In genomic region chr1:172970186-172970585, GRCh38 we compare ENCODE assay signal across 19 cellular contexts.
DNase-seq lines count a peak whose midpoint lies in the region; ATAC-seq, FAIRE-seq and TF ChIP-seq lines count a peak whose summit lies in the region.
"Had no signal": no experiment of that assay in that cellular context is flagged by ENCODE, and none has a peak within 500 bp of the region (broad histone marks: within the 10 kb centered on the region; RNA-seq: fewer than 3 reads in every experiment).

No MANE protein-coding gene starts in this region.

- ATAC-seq in right lobe of liver (peak in 3 of 4 donors; percentile 15 to 32 (median 24)), HepG2 (no peak)
- no peak for ATAC-seq in activated CD8-positive, alpha-beta memory T cell treated with anti-CD3 and anti-CD28 coated beads, Interleukin-2, amount 10 ng/mL, durations not matched to agents 7 days and 5 days
- ATAC-seq: T-cell had no signal

- H4K20me1 ChIP-seq in HepG2 (ENCODE audit: insufficient read depth, low read length), result no peaks in the 10 kb centered on the region
- no peaks in the 10 kb centered on the region for H4K20me1 ChIP-seq in keratinocyte (ENCODE audit: control insufficient read depth, extremely low read depth, insufficient read depth, low read length)

- no peak for TF ChIP-seq CTCF in right lobe of liver (IDR thresholded peaks at IDR 0.05)
- no peak for TF ChIP-seq CTCF in HepG2 (CRISPR knock-in tag; IDR thresholded peaks at IDR 0.05)
- TF ChIP-seq CTCF in keratinocyte (optimal IDR thresholded peaks at IDR 0.05 in 1 of 3, IDR thresholded peaks at IDR 0.05 in 1 of 3, conservative IDR thresholded peaks at IDR 0.05 in 1 of 3; ENCODE audit: extremely low read depth in 1 of 3, insufficient read depth in 2 of 3, low read length in 3 of 3), result no peak

- CTCF ChIA-PET in HepG2 (lab: Yijun Ruan, JAX; ENCODE audit: low intra/inter-chr PET ratio, low total read pairs), result no interaction called here
- CTCF ChIA-PET in activated CD8-positive, alpha-beta memory T cell treated with anti-CD3 and anti-CD28 coated beads, Interleukin-2, amount 10 ng/mL, durations not matched to agents 7 days and 5 days (lab: Charles Lee), result no interaction called here

- H3K27me3 ChIP-seq in right lobe of liver (no peaks in the 10 kb centered on the region), HepG2 (ENCODE audit: control insufficient read depth in 1 of 2, insufficient read depth in 2 of 2, low read length in 2 of 2) (no peaks in the 10 kb centered on the region), keratinocyte (ENCODE audit: control insufficient read depth, extremely low read depth, insufficient read depth, low read length) (no peaks in the 10 kb centered on the region)
- H3K27me3 ChIP-seq: right atrium auricular region had no signal

- no peak overlapping the region for H2AFZ ChIP-seq in HepG2 (ENCODE audit: low read length)
- H2AFZ ChIP-seq in keratinocyte (ENCODE audit: control insufficient read depth, low read length), result no peak overlapping the region

- H3K9ac ChIP-seq in HepG2 (ENCODE audit: insufficient read depth, low read depth, low read length), result no peak overlapping the region
- no peak overlapping the region for H3K9ac ChIP-seq in keratinocyte (ENCODE audit: control insufficient read depth, extremely low read depth, insufficient read depth, low read length)

- H3K27ac Mint-ChIP-seq in activated naive CD8-positive, alpha-beta T cell treated with anti-CD3 and anti-CD28 coated beads for 36 hours, result no peak overlapping the region
- no peak overlapping the region for H3K27ac Mint-ChIP-seq in activated CD8-positive, alpha-beta memory T cell treated with anti-CD3 and anti-CD28 coated beads, Interleukin-2, amount 10 ng/mL, durations not matched to agents 7 days and 5 days
- H3K27ac Mint-ChIP-seq: activated B cell treated with CpG ODN at 0.5 μM for 24 hours, T-cell had no signal

- H3K4me1 Mint-ChIP-seq in activated naive CD8-positive, alpha-beta T cell treated with anti-CD3 and anti-CD28 coated beads for 36 hours, result peaks cover 24% of the 10 kb centered on the region
- H3K4me1 Mint-ChIP-seq in activated CD8-positive, alpha-beta memory T cell treated with anti-CD3 and anti-CD28 coated beads, Interleukin-2, amount 10 ng/mL, durations not matched to agents 7 days and 5 days, result peaks cover 12% of the 10 kb centered on the region
- H3K4me1 Mint-ChIP-seq: activated B cell treated with CpG ODN at 0.5 μM for 24 hours, IgD-negative memory B cell, T-cell had no signal

- no peak overlapping the region for H3K4me3 ChIP-seq in right lobe of liver
- H3K4me3 ChIP-seq in HepG2 (replicated peaks in 1 of 3; ENCODE audit: insufficient read depth in 1 of 3, low read depth in 2 of 3, low read length in 3 of 3), result no peak overlapping the region
- no peak overlapping the region for H3K4me3 ChIP-seq in keratinocyte (ENCODE audit: control insufficient read depth in 2 of 3, extremely low read depth in 1 of 3, insufficient read depth in 2 of 3, low read depth in 1 of 3, low read length in 3 of 3)
- H3K4me3 ChIP-seq: right atrium auricular region had no signal

- H3K27ac ChIP-seq in right lobe of liver, result no peak overlapping the region
- no peak overlapping the region for H3K27ac ChIP-seq in HepG2 (ENCODE audit: extremely low read length, insufficient read depth, low read length)
- peak overlapping the region; percentile 82 for H3K27ac ChIP-seq in keratinocyte (ENCODE audit: control insufficient read depth, insufficient read depth, low read length)
- H3K27ac ChIP-seq: right atrium auricular region had no signal

- H3K9me3 Mint-ChIP-seq in activated naive CD8-positive, alpha-beta T cell treated with anti-CD3 and anti-CD28 coated beads for 36 hours, result no peaks in the 10 kb centered on the region
- peaks cover 4% of the 10 kb centered on the region for H3K9me3 Mint-ChIP-seq in activated CD8-positive, alpha-beta memory T cell treated with anti-CD3 and anti-CD28 coated beads, Interleukin-2, amount 10 ng/mL, durations not matched to agents 7 days and 5 days (ENCODE audit: low read depth)
- H3K9me3 Mint-ChIP-seq: activated B cell treated with CpG ODN at 0.5 μM for 24 hours; IgD-negative memory B cell; natural killer cell treated with Interleukin-12 subunit alpha and Interleukin-12 subunit beta and Interleukin-15 and Interleukin-18, amount 100 ng/mL, for 72 hours; T-cell had no signal

- H3K79me2 ChIP-seq in HepG2 (ENCODE audit: insufficient read depth, low read length) (no peaks in the 10 kb centered on the region), keratinocyte (ENCODE audit: control insufficient read depth, insufficient read depth, low read length) (no peaks in the 10 kb centered on the region)

- dilution Hi-C loops in keratinocyte (cut with MboI; ENCODE audit: extremely low pct_ligation_motif_present, low sequenced_read_pairs), result no loop called here

- H3K9me3 ChIP-seq in right lobe of liver, result no peaks in the 10 kb centered on the region
- H3K9me3 ChIP-seq in HepG2 (ENCODE audit: low read length), result no peaks in the 10 kb centered on the region
- no peaks in the 10 kb centered on the region for H3K9me3 ChIP-seq in keratinocyte (ENCODE audit: control insufficient read depth, low read depth, low read length)
- H3K9me3 ChIP-seq: right atrium auricular region had no signal

- POLR2A ChIA-PET in HepG2 (lab: Yijun Ruan, JAX), result no interaction called here

- H3K4me1 ChIP-seq in right lobe of liver, result no peaks in the 10 kb centered on the region
- H3K4me1 ChIP-seq in HepG2 (ENCODE audit: insufficient read depth, low read length), result peaks cover 10% of the 10 kb centered on the region
- H3K4me1 ChIP-seq in keratinocyte (ENCODE audit: control insufficient read depth, extremely low read depth, insufficient read depth, low read length), result peaks cover 59% of the 10 kb centered on the region
- H3K4me1 ChIP-seq: right atrium auricular region had no signal

- in situ Hi-C loops in HepG2 (cut with HindIII; ENCODE audit: extremely low pct_ligation_motif_present, low pct_unique_long_range_greater_than_20kb), result no loop called here

- H3K36me3 Mint-ChIP-seq in activated naive CD8-positive, alpha-beta T cell treated with anti-CD3 and anti-CD28 coated beads for 36 hours, result peaks cover 2% of the 10 kb centered on the region
- H3K36me3 Mint-ChIP-seq in activated CD8-positive, alpha-beta memory T cell treated with anti-CD3 and anti-CD28 coated beads, Interleukin-2, amount 10 ng/mL, durations not matched to agents 7 days and 5 days, result no peaks in the 10 kb centered on the region
- H3K36me3 Mint-ChIP-seq: IgD-negative memory B cell; natural killer cell treated with Interleukin-12 subunit alpha and Interleukin-12 subunit beta and Interleukin-15 and Interleukin-18, amount 100 ng/mL, for 72 hours; T-cell had no signal

- no peak for TF ChIP-seq RAD21 in HepG2 (CRISPR knock-in tag; IDR thresholded peaks at IDR 0.05)

- no peaks in the 10 kb centered on the region for H3K36me3 ChIP-seq in right lobe of liver
- no peaks in the 10 kb centered on the region for H3K36me3 ChIP-seq in HepG2 (replicated peaks in 1 of 2; ENCODE audit: control insufficient read depth in 1 of 2, insufficient read depth in 2 of 2, low read length in 2 of 2)
- no peaks in the 10 kb centered on the region for H3K36me3 ChIP-seq in keratinocyte (ENCODE audit: control insufficient read depth in 2 of 2, extremely low read depth in 1 of 2, insufficient read depth in 2 of 2, low read length in 2 of 2)
- H3K36me3 ChIP-seq: right atrium auricular region had no signal

- H3K4me2 ChIP-seq in HepG2 (ENCODE audit: low read depth, low read length) (no peak overlapping the region), keratinocyte (ENCODE audit: control insufficient read depth, extremely low read depth, insufficient read depth, low read depth, low read length) (peak overlapping the region; percentile 71)

- BruUV-seq in HepG2 (replicated peaks; lab: Mats Ljungman, UMichigan), result no TSS peak

- DNase-seq in right lobe of liver (no peak), HepG2 (ENCODE audit: low spot score) (no peak), keratinocyte (ENCODE audit: low read depth, low spot score) (no peak), activated gamma-delta T cell treated with Interleukin-2 at 50 U/mL for 16 hours (no peak), NCI-H446 treated with DMSO at 0.1 percent for 48 hours (lab: John Stamatoyannopoulos, UW) (no peak), Kasumi-1 (lab: John Stamatoyannopoulos, UW) (no peak)
- DNase-seq in activated naive CD8-positive, alpha-beta T cell treated with anti-CD3 and anti-CD28 coated beads for 36 hours, result peak; percentile 5
- no peak for DNase-seq in activated CD8-positive, alpha-beta memory T cell treated with anti-CD3 and anti-CD28 coated beads, Interleukin-2, amount 10 ng/mL, durations not matched to agents 7 days and 5 days
- DNase-seq: activated B cell treated with CpG ODN at 0.5 μM for 24 hours; hypothalamus; NCI-H1417 treated with DMSO at 0.1 percent for 48 hours; NCI-H345; OCI-M1; stimulated activated CD4-positive, alpha-beta T cell treated with anti-CD3 and anti-CD28 coated beads, Interleukin-4, amount 100 ng/mL, for 24 hours; T-cell had no signal

- intact Hi-C loops in right lobe of liver (cut with DNase I), result no loop called here
- intact Hi-C loops in HepG2 (cut with micrococcal nuclease; ENCODE audit: unreplicated experiment), result no loop called here

- FAIRE-seq in HepG2 (lab: Jason Lieb, UNC), result no peak
- FAIRE-seq in keratinocyte (lab: Jason Lieb, UNC), result peak; percentile 53
- FAIRE-seq: colon had no signal

- TF ChIP-seq POLR2A in right lobe of liver (IDR thresholded peaks at IDR 0.05) (no peak), HepG2 (IDR thresholded peaks at IDR 0.05; ENCODE audit: insufficient read depth in 1 of 2, low read depth in 2 of 2, low read length in 2 of 2) (no peak)

- TF ChIP-seq EP300 in HepG2 (IDR thresholded peaks at IDR 0.05; ENCODE audit: low read depth in 2 of 2, low read length in 2 of 2) (no peak), HepG2 (CRISPR knock-in tag; IDR thresholded peaks at IDR 0.05; ENCODE audit: borderline replicate concordance) (no peak)

- no peaks in the 10 kb centered on the region for H3K27me3 Mint-ChIP-seq in activated naive CD8-positive, alpha-beta T cell treated with anti-CD3 and anti-CD28 coated beads for 36 hours
- peaks cover 17% of the 10 kb centered on the region for H3K27me3 Mint-ChIP-seq in activated CD8-positive, alpha-beta memory T cell treated with anti-CD3 and anti-CD28 coated beads, Interleukin-2, amount 10 ng/mL, durations not matched to agents 7 days and 5 days
- H3K27me3 Mint-ChIP-seq: IgD-negative memory B cell; natural killer cell treated with Interleukin-12 subunit alpha and Interleukin-12 subunit beta and Interleukin-15 and Interleukin-18, amount 100 ng/mL, for 72 hours; T-cell had no signal

- 100% methylated on average over 1 of the region's 1 CpG for WGBS in right lobe of liver (ENCODE audit: insufficient coverage, low coverage, low lambda C conversion rate, missing lambda C conversion rate)
- WGBS in HepG2 (ENCODE audit: low lambda C conversion rate), result 100% methylated on average over 1 of the region's 1 CpG

- no peaks in the 10 kb centered on the region for H3K9me1 ChIP-seq in keratinocyte (ENCODE audit: control insufficient read depth, extremely low read depth, insufficient read depth, low read length)

- H3K4me3 Mint-ChIP-seq in activated naive CD8-positive, alpha-beta T cell treated with anti-CD3 and anti-CD28 coated beads for 36 hours, result no peak overlapping the region
- no peak overlapping the region for H3K4me3 Mint-ChIP-seq in activated CD8-positive, alpha-beta memory T cell treated with anti-CD3 and anti-CD28 coated beads, Interleukin-2, amount 10 ng/mL, durations not matched to agents 7 days and 5 days
- H3K4me3 Mint-ChIP-seq: activated B cell treated with CpG ODN at 0.5 μM for 24 hours; IgD-negative memory B cell; natural killer cell treated with Interleukin-12 subunit alpha and Interleukin-12 subunit beta and Interleukin-15 and Interleukin-18, amount 100 ng/mL, for 72 hours; T-cell had no signal

Comparison
In these comparisons a context has a peak if more than half of its experiments do, and no peak if none do; other contexts are left out.
1. ATAC-seq: peak in right lobe of liver (3 of 4); none in HepG2 (single experiment) and activated CD8-positive, alpha-beta memory T cell treated with anti-CD3 and anti-CD28 coated beads, Interleukin-2, amount 10 ng/mL, durations not matched to agents 7 days and 5 days (single experiment).